20 cellular contexts compared by ENCODE assay signal in genomic region chr4:74653331-74654229, GRCh38.
"Had no signal": no experiment of that assay in that cellular context is flagged by ENCODE, and none has a peak within 500 bp of the region (broad histone marks: within the 10 kb centered on the region; RNA-seq: fewer than 3 reads in every experiment).

No MANE protein-coding gene starts in this region.

- H3K4me1 ChIP-seq: body of pancreas, left ventricle myocardium inferior, thyroid gland, uterus had no signal

- H3K36me3 ChIP-seq: left ventricle myocardium inferior, neutrophil, thyroid gland, uterus had no signal

- H3K9me3 ChIP-seq: body of pancreas, left ventricle myocardium inferior, neutrophil, thyroid gland, uterus had no signal

- DNase-seq: activated B cell treated with CpG ODN at 0.5 μM for 24 hours; activated CD4-positive, alpha-beta T cell treated with anti-CD3 and anti-CD28 coated beads for 48 hours; activated CD8-positive, alpha-beta memory T cell treated with anti-CD3 and anti-CD28 coated beads, Interleukin-2, amount 50 U/mL, for 4 hours; activated CD8-positive, alpha-beta T cell treated with anti-CD3 and anti-CD28 coated beads, Interleukin-2, amount 10 ng/mL, durations not matched to agents 7 days and 5 days; activated effector memory CD4-positive, alpha-beta T cell treated with anti-CD3 and anti-CD28 coated beads, Interleukin-2, amount 50 U/mL, for 16 hours; activated T-cell treated with anti-CD3 and anti-CD28 coated beads, Interleukin-2, amount 50 U/mL, for 48 hours; amniotic stem cell; body of pancreas; caudate nucleus; hippocampal formation; kidney; left ventricle myocardium inferior; naive thymus-derived CD8-positive, alpha-beta T cell; posterior cingulate gyrus; stimulated activated CD4-positive, alpha-beta T cell treated with anti-CD3 and anti-CD28 coated beads, Interleukin-15, amount 100 ng/mL, for 24 hours; stimulated activated CD4-positive, alpha-beta T cell treated with anti-CD3 and anti-CD28 coated beads, Interleukin-4, amount 100 ng/mL, for 1 hour; stimulated activated naive B cell treated with anti-CD40 and anti-IgM and Interleukin-4, amounts not matched to agents 10 μg/mL and 1 μg/mL and 100 μg/mL, for 72 hours; thyroid gland; uterus had no signal

- H3K4me3 ChIP-seq: body of pancreas, left ventricle myocardium inferior, thyroid gland, uterus had no signal

- H3K27ac ChIP-seq: body of pancreas, left ventricle myocardium inferior, neutrophil, thyroid gland, uterus had no signal

- ATAC-seq: activated CD8-positive, alpha-beta T cell treated with anti-CD3 and anti-CD28 coated beads, Interleukin-2, amount 10 ng/mL, durations not matched to agents 7 days and 5 days; body of pancreas; naive thymus-derived CD8-positive, alpha-beta T cell; stimulated activated naive B cell treated with anti-CD40 and anti-IgM and Interleukin-4, amounts not matched to agents 10 μg/mL and 1 μg/mL and 100 μg/mL, for 72 hours had no signal

- H3K27me3 ChIP-seq: body of pancreas, neutrophil, thyroid gland, uterus had no signal
